Comparison of ENCODE assay signal across 1 cellular context in genomic region chr11:58579192-58580129, GRCh38.
A peak's percentile ranks its signal among the peaks of the same experiment; 100 is the strongest.
TF ChIP-seq lines count a peak whose summit lies in the region.

No MANE protein-coding gene starts in this region.

TF ChIP-seq in GM12878, 131 proteins besides CTCF, POLR2A, EP300 and RAD21 (continued from another document and continues in another):
- 0 out of 2 replicates have a peak, but pooled peaks have one; percentile 35 for TF ChIP-seq REST (IDR thresholded peaks at IDR 0.05; ENCODE audit: low read depth, low read length)
- 0 out of 2 replicates have a peak, but pooled peaks have one; percentile 51 for TF ChIP-seq STAT1 (conservative IDR thresholded peaks at IDR 0.05)
- TF ChIP-seq IRF3 (IDR thresholded peaks at IDR 0.05): peak; percentile 9; the same call in 1 of the 2 replicates
- TF ChIP-seq SMAD5 (IDR thresholded peaks at IDR 0.05; ENCODE audit: low read depth): peak; percentile 35; the same call in 1 of the 2 replicates
- TF ChIP-seq BHLHE40 (IDR thresholded peaks at IDR 0.05; ENCODE audit: borderline replicate concordance in 1 of 2, low read depth in 2 of 2, low read length in 1 of 2): peak; percentile 85 to 91
- TF ChIP-seq IKZF1 (conservative IDR thresholded peaks at IDR 0.05): peak; percentile 90
- peak; percentile 52 for TF ChIP-seq SMC3 (IDR thresholded peaks at IDR 0.05; ENCODE audit: borderline replicate concordance, low read length)
- TF ChIP-seq EGR1 (IDR thresholded peaks at IDR 0.05; ENCODE audit: borderline replicate concordance in 1 of 2, low read depth in 2 of 2, low read length in 2 of 2): peak in 1 of 2 experiments; percentile 71; a peak in 2 of 3 replicates
- no peak for TF ChIP-seq SIX5 (IDR thresholded peaks at IDR 0.05; ENCODE audit: low read depth, low read length, severe bottlenecking)
- peak; percentile 81 for TF ChIP-seq ZNF687 (IDR thresholded peaks at IDR 0.05)
- TF ChIP-seq NKRF (conservative IDR thresholded peaks at IDR 0.05): peak; percentile 85
- TF ChIP-seq MLLT1 (IDR thresholded peaks at IDR 0.05): peak; percentile 89
- no peak for TF ChIP-seq CEBPZ (IDR thresholded peaks at IDR 0.05; ENCODE audit: low read depth, low read length)
- no peak for TF ChIP-seq STAT3 (IDR thresholded peaks at IDR 0.05; ENCODE audit: low read depth, low read length)
- TF ChIP-seq MYC (IDR thresholded peaks at IDR 0.05; ENCODE audit: insufficient read depth, insufficient read length, insufficient replicate concordance, low read length, severe bottlenecking): peak; percentile 84
- 0 out of 2 replicates have a peak, but pooled peaks have one; percentile 59 for TF ChIP-seq CHD1 (IDR thresholded peaks at IDR 0.05; ENCODE audit: low read depth, low read length)
- TF ChIP-seq E4F1 (IDR thresholded peaks at IDR 0.05; ENCODE audit: borderline replicate concordance, partially characterized antibody): no peak
- 0 out of 2 replicates have a peak, but pooled peaks have one; percentile 73 for TF ChIP-seq ESRRA (IDR thresholded peaks at IDR 0.05; ENCODE audit: low read length)
- peak; percentile 69; the same call in 1 of the 2 replicates for TF ChIP-seq ZNF592 (IDR thresholded peaks at IDR 0.05)
- peak; percentile 57 for TF ChIP-seq SP1 (IDR thresholded peaks at IDR 0.05; ENCODE audit: low read depth, low read length)
- peak; percentile 97 for TF ChIP-seq HDGF (IDR thresholded peaks at IDR 0.05)
- TF ChIP-seq MTA2 (IDR thresholded peaks at IDR 0.05; ENCODE audit: low read depth): peak; percentile 27; the same call in 1 of the 2 replicates
- no peak for TF ChIP-seq WRNIP1 (IDR thresholded peaks at IDR 0.05; ENCODE audit: borderline replicate concordance, low read depth, low read length)
- peak; percentile 98 for TF ChIP-seq POLR2AphosphoS5 (IDR thresholded peaks at IDR 0.05; ENCODE audit: low read length)
